In the genomic region with DNA sequence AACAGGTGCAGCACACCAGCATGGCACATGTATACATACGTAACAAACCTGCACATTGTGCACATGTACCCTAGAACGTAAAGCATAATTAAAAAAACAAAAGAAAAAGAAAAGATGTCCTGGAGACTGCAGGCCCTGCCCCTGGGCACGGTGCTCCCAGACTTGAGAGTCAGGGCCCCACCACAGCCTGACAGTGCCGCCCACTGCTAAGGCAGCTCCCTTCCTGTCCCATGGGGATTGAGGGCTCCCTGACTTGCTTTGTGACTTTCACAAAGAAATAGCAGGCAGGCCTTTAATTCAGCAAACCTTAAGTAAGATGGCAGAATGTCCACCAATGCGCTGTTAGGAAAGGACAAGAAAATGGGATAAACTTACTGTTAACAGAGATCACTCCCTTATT, we compare ENCODE assay signal across 27 cellular contexts.
A peak's percentile ranks its signal among the peaks of the same experiment; 100 is the strongest.
DNase-seq lines count a peak whose midpoint lies in the region; TF ChIP-seq lines count a peak whose summit lies in the region.
"Had no signal": no experiment of that assay in that cellular context is flagged by ENCODE, and none has a peak within 500 bp of the region (broad histone marks: within the 10 kb centered on the region; RNA-seq: fewer than 3 reads in every experiment).

No MANE protein-coding gene starts in this region.

- peak overlapping the region; percentile 44 for H3K27ac Mint-ChIP-seq in activated CD4-positive, alpha-beta memory T cell treated with anti-CD3 and anti-CD28 coated beads, Interleukin-2, amount 10 ng/mL, durations not matched to agents 7 days and 5 days
- H3K27ac Mint-ChIP-seq in activated CD4-positive, alpha-beta memory T cell treated with anti-CD3 and anti-CD28 coated beads for 36 hours, result no peak overlapping the region
- peak overlapping the region; percentile 62 for H3K27ac Mint-ChIP-seq in dendritic cell treated with granulocyte-macrophage colony-stimulating factor and Interleukin-4, amounts not matched to agents 40 ng/mL and 50 ng/mL, for 4 days
- H3K27ac Mint-ChIP-seq: CD4-positive, alpha-beta T cell; HFFc6 had no signal

- peak overlapping the region; percentile 49 to 97 (median 86) for H3K4me2 ChIP-seq in BLaER1 treated with 17β-estradiol and CSF1 and Interleukin-3, amounts not matched to agents 10 nM and 100 nM

- no peak for DNase-seq in activated CD4-positive, alpha-beta memory T cell treated with anti-CD3 and anti-CD28 coated beads, Interleukin-2, amount 10 ng/mL, durations not matched to agents 7 days and 5 days
- no peak for DNase-seq in activated CD4-positive, alpha-beta memory T cell treated with anti-CD3 and anti-CD28 coated beads for 36 hours
- DNase-seq in mesenteric fat pad (ENCODE audit: low spot score) (peak; percentile 22), anterior cingulate cortex (lab: John Stamatoyannopoulos, UW) (no peak), RWPE1 (ENCODE audit: low spot score) (no peak)
- no peak for DNase-seq in stimulated activated naive CD4-positive, alpha-beta T cell treated with Interleukin-2 at 50 U/mL for 16 hours (lab: John Stamatoyannopoulos, UW)
- DNase-seq: CD4-positive, alpha-beta T cell; EL; GDM1; GOT3; HFFc6; Kasumi-1; NCI-H1105 treated with DMSO at 0.1 percent for 48 hours; NCI-H146; NCI-H2029; NCI-H446 treated with DMSO at 0.1 percent for 48 hours; NCI-H526; NCI-H82; NK-92 treated with Interleukin-12 subunit alpha and Interleukin-12 subunit beta, amount 100 ng/mL, for 24 hours; PC-3; SHP77 had no signal

- peaks cover 0 to 3% (median 0%) of the 10 kb centered on the region in 11 experiments; a peak in 1 of 22 replicates for H3K36me3 ChIP-seq in BLaER1 treated with 17β-estradiol and CSF1 and Interleukin-3, amounts not matched to agents 10 nM and 100 nM
- H3K36me3 ChIP-seq: HAP-1 had no signal

- H3K9ac ChIP-seq in BLaER1 treated with 17β-estradiol and CSF1 and Interleukin-3, amounts not matched to agents 10 nM and 100 nM, result peak overlapping the region in 9 of 11 experiments; percentile 10 to 61 (median 45); a peak in 11 of 22 replicates

- peaks cover 42 to 58% (median 49%) of the 10 kb centered on the region in 10 experiments for H3K4me1 ChIP-seq in BLaER1 treated with 17β-estradiol and CSF1 and Interleukin-3, amounts not matched to agents 10 nM and 100 nM
- H3K4me1 ChIP-seq: HAP-1 had no signal

- H3K27me3 Mint-ChIP-seq in activated CD4-positive, alpha-beta memory T cell treated with anti-CD3 and anti-CD28 coated beads, Interleukin-2, amount 10 ng/mL, durations not matched to agents 7 days and 5 days, result no peaks in the 10 kb centered on the region
- no peaks in the 10 kb centered on the region for H3K27me3 Mint-ChIP-seq in activated CD4-positive, alpha-beta memory T cell treated with anti-CD3 and anti-CD28 coated beads for 36 hours
- no peaks in the 10 kb centered on the region for H3K27me3 Mint-ChIP-seq in dendritic cell treated with granulocyte-macrophage colony-stimulating factor and Interleukin-4, amounts not matched to agents 40 ng/mL and 50 ng/mL, for 4 days
- H3K27me3 Mint-ChIP-seq: CD4-positive, alpha-beta T cell had no signal

- no peaks in the 10 kb centered on the region for H4K20me1 ChIP-seq in BLaER1 treated with 17β-estradiol and CSF1 and Interleukin-3, amounts not matched to agents 10 nM and 100 nM

- CTCF ChIA-PET in activated CD4-positive, alpha-beta memory T cell treated with anti-CD3 and anti-CD28 coated beads, Interleukin-2, amount 10 ng/mL, durations not matched to agents 7 days and 5 days (lab: Charles Lee), result interaction anchor here (0.7 kb wide), 1 partner anchor 163 kb away, joined by 3 read pairs; no protein-coding TSS in a partner anchor
- CTCF ChIA-PET in activated CD4-positive, alpha-beta memory T cell treated with anti-CD3 and anti-CD28 coated beads for 36 hours (lab: Charles Lee), result no interaction called here
- CTCF ChIA-PET in RWPE1 (lab: Yijun Ruan, JAX), result no interaction called here

- no peaks in the 10 kb centered on the region for H3K27me3 ChIP-seq in BLaER1 treated with 17β-estradiol and CSF1 and Interleukin-3, amounts not matched to agents 10 nM and 100 nM

- intact Hi-C loops in activated CD4-positive, alpha-beta memory T cell treated with anti-CD3 and anti-CD28 coated beads for 36 hours (cut with micrococcal nuclease), result no loop called here
- intact Hi-C loops in dendritic cell treated with granulocyte-macrophage colony-stimulating factor and Interleukin-4, amounts not matched to agents 40 ng/mL and 50 ng/mL, for 4 days (cut with micrococcal nuclease), result no loop called here

- peak overlapping the region; percentile 28 to 100 (median 98); a peak in 19 of 22 replicates for H3K27ac ChIP-seq in BLaER1 treated with 17β-estradiol and CSF1 and Interleukin-3, amounts not matched to agents 10 nM and 100 nM
- no peak overlapping the region for H3K27ac ChIP-seq in RWPE1
- H3K27ac ChIP-seq: 22Rv1 had no signal

- no peak for TF ChIP-seq CTCF in RWPE1 (conservative IDR thresholded peaks at IDR 0.05; ENCODE audit: low read depth)

- H3K36me3 Mint-ChIP-seq in activated CD4-positive, alpha-beta memory T cell treated with anti-CD3 and anti-CD28 coated beads, Interleukin-2, amount 10 ng/mL, durations not matched to agents 7 days and 5 days (ENCODE audit: low read depth), result peaks cover 18% of the 10 kb centered on the region
- H3K36me3 Mint-ChIP-seq in activated CD4-positive, alpha-beta memory T cell treated with anti-CD3 and anti-CD28 coated beads for 36 hours, result peaks cover 3% of the 10 kb centered on the region
- H3K36me3 Mint-ChIP-seq in dendritic cell treated with granulocyte-macrophage colony-stimulating factor and Interleukin-4, amounts not matched to agents 40 ng/mL and 50 ng/mL, for 4 days (ENCODE audit: low read depth), result peaks cover 64% of the 10 kb centered on the region

- POLR2A ChIA-PET in activated CD4-positive, alpha-beta memory T cell treated with anti-CD3 and anti-CD28 coated beads, Interleukin-2, amount 10 ng/mL, durations not matched to agents 7 days and 5 days (lab: Charles Lee), result no interaction called here
- POLR2A ChIA-PET in activated CD4-positive, alpha-beta memory T cell treated with anti-CD3 and anti-CD28 coated beads for 36 hours (lab: Charles Lee), result no interaction called here
- POLR2A ChIA-PET in RWPE1 (lab: Yijun Ruan, JAX; ENCODE audit: low non-redundant PET), result no interaction called here

- H3K4me1 Mint-ChIP-seq in activated CD4-positive, alpha-beta memory T cell treated with anti-CD3 and anti-CD28 coated beads, Interleukin-2, amount 10 ng/mL, durations not matched to agents 7 days and 5 days, result peaks cover 1% of the 10 kb centered on the region
- H3K4me1 Mint-ChIP-seq in activated CD4-positive, alpha-beta memory T cell treated with anti-CD3 and anti-CD28 coated beads for 36 hours (ENCODE audit: low read depth), result peaks cover 14% of the 10 kb centered on the region
- H3K4me1 Mint-ChIP-seq in dendritic cell treated with granulocyte-macrophage colony-stimulating factor and Interleukin-4, amounts not matched to agents 40 ng/mL and 50 ng/mL, for 4 days (ENCODE audit: low read depth), result peaks cover 67% of the 10 kb centered on the region

- no peak overlapping the region for H3K4me3 Mint-ChIP-seq in activated CD4-positive, alpha-beta memory T cell treated with anti-CD3 and anti-CD28 coated beads, Interleukin-2, amount 10 ng/mL, durations not matched to agents 7 days and 5 days
- no peak overlapping the region for H3K4me3 Mint-ChIP-seq in activated CD4-positive, alpha-beta memory T cell treated with anti-CD3 and anti-CD28 coated beads for 36 hours
- no peak overlapping the region for H3K4me3 Mint-ChIP-seq in dendritic cell treated with granulocyte-macrophage colony-stimulating factor and Interleukin-4, amounts not matched to agents 40 ng/mL and 50 ng/mL, for 4 days
- H3K4me3 Mint-ChIP-seq: CD4-positive, alpha-beta T cell; HFFc6 had no signal

- peaks cover 16% of the 10 kb centered on the region for H3K9me3 Mint-ChIP-seq in activated CD4-positive, alpha-beta memory T cell treated with anti-CD3 and anti-CD28 coated beads, Interleukin-2, amount 10 ng/mL, durations not matched to agents 7 days and 5 days
- H3K9me3 Mint-ChIP-seq in activated CD4-positive, alpha-beta memory T cell treated with anti-CD3 and anti-CD28 coated beads for 36 hours, result peaks cover 6% of the 10 kb centered on the region
- H3K9me3 Mint-ChIP-seq in dendritic cell treated with granulocyte-macrophage colony-stimulating factor and Interleukin-4, amounts not matched to agents 40 ng/mL and 50 ng/mL, for 4 days, result no peaks in the 10 kb centered on the region
- H3K9me3 Mint-ChIP-seq: CD4-positive, alpha-beta T cell had no signal

- peaks cover 7 to 13% (median 10%) of the 10 kb centered on the region in 11 experiments; a peak in 20 of 22 replicates for H3K9me3 ChIP-seq in BLaER1 treated with 17β-estradiol and CSF1 and Interleukin-3, amounts not matched to agents 10 nM and 100 nM (replicated peaks in 1 of 11)
- H3K9me3 ChIP-seq: HAP-1 had no signal

- no peak overlapping the region for H3K4me3 ChIP-seq in BLaER1 treated with 17β-estradiol and CSF1 and Interleukin-3, amounts not matched to agents 10 nM and 100 nM
- H3K4me3 ChIP-seq: GM12878, HAP-1, K562 had no signal
